Comparison of ENCODE assay signal across 8 cellular contexts in genomic region chr18:79644006-79644665, GRCh38. TPM values are rescaled to one million over a fixed set of nuclear protein-coding genes. Genes with fewer than 3 reads are reported as not detected.
DNase-seq lines count a peak whose midpoint lies in the region; ATAC-seq and TF ChIP-seq lines count a peak whose summit lies in the region.

No MANE protein-coding gene starts in this region.

- H3K4me3 Mint-ChIP-seq in activated CD4-positive, alpha-beta T cell treated with anti-CD3 and anti-CD28 coated beads, Interleukin-2, amount 10 ng/mL, durations not matched to agents 24 days and 14 days, result no peak overlapping the region
- H3K4me3 Mint-ChIP-seq in dendritic cell treated with granulocyte-macrophage colony-stimulating factor and Interleukin-4, amounts not matched to agents 40 ng/mL and 50 ng/mL, for 4 days, result no peak overlapping the region

- no peaks in the 10 kb centered on the region for H3K36me3 ChIP-seq in lung (ENCODE audit: control insufficient read depth in 2 of 2, insufficient read depth in 2 of 2, low read length in 2 of 2)

- in situ Hi-C loops in GM13977 (cut with MboI; ENCODE audit: low pct_unique_long_range_greater_than_20kb, low sequenced_read_pairs, unreplicated experiment), result loop anchor here (10.0 kb wide), 1 partner anchor 269 kb away; no protein-coding TSS in a partner anchor

- no peak overlapping the region for H3K4me3 ChIP-seq in lung

- DNase-seq in 8988T (peak; percentile 57), GM13977 (ENCODE audit: low spot score) (peak; percentile 91), NCI-H2196 treated with DMSO at 0.1 percent for 48 hours (lab: John Stamatoyannopoulos, UW; ENCODE audit: unreplicated experiment) (peak; percentile 70), lung (ENCODE audit: low spot score) (peak; percentile 63)
- DNase-seq in activated CD4-positive, alpha-beta T cell treated with anti-CD3 and anti-CD28 coated beads, Interleukin-2, amount 10 ng/mL, durations not matched to agents 24 days and 14 days, result peak; percentile 91
- peak; percentile 48 for DNase-seq in stimulated activated CD8-positive, alpha-beta memory T cell treated with anti-CD3 and anti-CD28 coated beads, Interleukin-15, amount 100 ng/mL, for 24 hours (ENCODE audit: low read depth)

- H3K27ac ChIP-seq in lung (ENCODE audit: low read depth in 1 of 2, low read length in 1 of 2), result no peak overlapping the region

- WGBS in lung, 2 donors, result 10 to 13% methylated on average over 22 of the region's 22 CpGs

- H3K9me3 Mint-ChIP-seq in activated CD4-positive, alpha-beta T cell treated with anti-CD3 and anti-CD28 coated beads, Interleukin-2, amount 10 ng/mL, durations not matched to agents 24 days and 14 days, result no peaks in the 10 kb centered on the region
- H3K9me3 Mint-ChIP-seq in dendritic cell treated with granulocyte-macrophage colony-stimulating factor and Interleukin-4, amounts not matched to agents 40 ng/mL and 50 ng/mL, for 4 days, result no peaks in the 10 kb centered on the region

- peaks cover 5% of the 10 kb centered on the region for H3K27me3 Mint-ChIP-seq in activated CD4-positive, alpha-beta T cell treated with anti-CD3 and anti-CD28 coated beads, Interleukin-2, amount 10 ng/mL, durations not matched to agents 24 days and 14 days
- H3K27me3 Mint-ChIP-seq in dendritic cell treated with granulocyte-macrophage colony-stimulating factor and Interleukin-4, amounts not matched to agents 40 ng/mL and 50 ng/mL, for 4 days, result peaks cover 10% of the 10 kb centered on the region

- no peaks in the 10 kb centered on the region for H3K36me3 Mint-ChIP-seq in activated CD4-positive, alpha-beta T cell treated with anti-CD3 and anti-CD28 coated beads, Interleukin-2, amount 10 ng/mL, durations not matched to agents 24 days and 14 days (ENCODE audit: low read depth)
- H3K36me3 Mint-ChIP-seq in dendritic cell treated with granulocyte-macrophage colony-stimulating factor and Interleukin-4, amounts not matched to agents 40 ng/mL and 50 ng/mL, for 4 days (ENCODE audit: low read depth), result no peaks in the 10 kb centered on the region

- intact Hi-C loops in activated CD4-positive, alpha-beta T cell treated with anti-CD3 and anti-CD28 coated beads, Interleukin-2, amount 10 ng/mL, durations not matched to agents 24 days and 14 days (cut with micrococcal nuclease), result loop anchor here (1.0 to 5.0 kb wide), 3 partner anchors 115 to 767 kb away; no protein-coding TSS in a partner anchor
- intact Hi-C loops in dendritic cell treated with granulocyte-macrophage colony-stimulating factor and Interleukin-4, amounts not matched to agents 40 ng/mL and 50 ng/mL, for 4 days (cut with micrococcal nuclease), result loop anchor here (1.0 kb wide), 1 partner anchor 265 kb away; no protein-coding TSS in a partner anchor

- no peak overlapping the region for H3K27ac Mint-ChIP-seq in activated CD4-positive, alpha-beta T cell treated with anti-CD3 and anti-CD28 coated beads, Interleukin-2, amount 10 ng/mL, durations not matched to agents 24 days and 14 days
- peak overlapping the region; percentile 85 for H3K27ac Mint-ChIP-seq in dendritic cell treated with granulocyte-macrophage colony-stimulating factor and Interleukin-4, amounts not matched to agents 40 ng/mL and 50 ng/mL, for 4 days

- ATAC-seq in HG03039 (IDR thresholded peaks at IDR 0.05; ENCODE audit: unreplicated experiment) (peak; percentile 83), lung (ENCODE audit: insufficient read depth, low FRiP score) (peak; percentile 62)

- no peaks in the 10 kb centered on the region for H3K4me1 ChIP-seq in lung (ENCODE audit: control insufficient read depth in 2 of 2, insufficient read depth in 2 of 2, low read length in 2 of 2)

- no peaks in the 10 kb centered on the region for H3K4me1 Mint-ChIP-seq in activated CD4-positive, alpha-beta T cell treated with anti-CD3 and anti-CD28 coated beads, Interleukin-2, amount 10 ng/mL, durations not matched to agents 24 days and 14 days
- peaks cover 33% of the 10 kb centered on the region for H3K4me1 Mint-ChIP-seq in dendritic cell treated with granulocyte-macrophage colony-stimulating factor and Interleukin-4, amounts not matched to agents 40 ng/mL and 50 ng/mL, for 4 days (ENCODE audit: low read depth)

- TF ChIP-seq CTCF in GM13977 (IDR thresholded peaks at IDR 0.05; ENCODE audit: extremely low read depth, insufficient read depth, missing control alignments) (peak; percentile 95), lung (IDR thresholded peaks at IDR 0.05; ENCODE audit: control extremely low read depth, extremely low read depth) (peak; percentile 66)

- H3K9me3 ChIP-seq in lung (ENCODE audit: control insufficient read depth in 2 of 2, insufficient read depth in 1 of 2, low read length in 1 of 2), result no peaks in the 10 kb centered on the region

- peaks cover 7% of the 10 kb centered on the region for H3K27me3 ChIP-seq in lung (ENCODE audit: control insufficient read depth, insufficient read depth)

RNA-seq across cellular contexts. Expression of gene CTDP1, which starts 35.5 kb away (rescaled TPM):
- total RNA-seq in activated CD4-positive, alpha-beta T cell treated with anti-CD3 and anti-CD28 coated beads, Interleukin-2, amount 10 ng/mL, durations not matched to agents 24 days and 14 days, result 41.2 and 45.5 TPM in 2 replicates
- total RNA-seq in lung, result 10 to 100 TPM; 21.4 to 30.5 TPM
- polyA plus RNA-seq in lung, result 10 to 100 TPM; 18.8 to 22.0 TPM
